Comparison of ENCODE assay signal across 17 cellular contexts in genomic region chr5:177232761-177233160, GRCh38.
DNase-seq lines count a peak whose midpoint lies in the region; ATAC-seq and TF ChIP-seq lines count a peak whose summit lies in the region.
"Had no signal": no experiment of that assay in that cellular context is flagged by ENCODE, and none has a peak within 500 bp of the region (broad histone marks: within the 10 kb centered on the region; RNA-seq: fewer than 3 reads in every experiment).

No MANE protein-coding gene starts in this region.

- peaks cover 24% of the 10 kb centered on the region for H3K4me1 ChIP-seq in vagina

- no peaks in the 10 kb centered on the region for H3K9me3 ChIP-seq in vagina
- H3K9me3 ChIP-seq: A549, lower lobe of right lung, SJSA1, testis had no signal

- H3K27me3 ChIP-seq in vagina: no peaks in the 10 kb centered on the region
- H3K27me3 ChIP-seq: SJSA1, testis had no signal

- DNase-seq in activated T-cell treated with anti-CD3 and anti-CD28 coated beads, Interleukin-2, amount 50 U/mL, for 72 hours: no peak
- DNase-seq in activated T-cell treated with anti-CD3 and anti-CD28 coated beads for 4 hours: no peak
- peak; percentile 65 for DNase-seq in amniotic epithelial cell (ENCODE audit: low read depth)
- no peak for DNase-seq in left ventricle myocardium superior
- no peak for DNase-seq in stimulated activated effector memory CD8-positive, alpha-beta T cell treated with anti-CD3 and anti-CD28 coated beads, Interleukin-12 subunit alpha, Interleukin-12 subunit beta, amount 100 ng/mL, for 72 hours (ENCODE audit: low spot score in 2 of 2)
- DNase-seq in T-cell: no peak
- no peak for DNase-seq in SK-N-DZ (ENCODE audit: low spot score)
- DNase-seq in vagina (ENCODE audit: extremely low spot score in 2 of 2): no peak
- DNase-seq: activated CD4-positive, CD25-positive, alpha-beta regulatory T cell treated with anti-CD3 and anti-CD28 coated beads, Interleukin-2, amount 50 U/mL, for 72 hours; activated effector memory CD4-positive, alpha-beta T cell treated with Interleukin-2 at 50 U/mL for 16 hours; DND-41; lower lobe of right lung; NCI-H1105; NCI-H526 treated with DMSO at 0.1 percent for 48 hours; testis had no signal

- H3K4me1 Mint-ChIP-seq in activated T-cell treated with anti-CD3 and anti-CD28 coated beads, Interleukin-2, amount 50 U/mL, for 72 hours (ENCODE audit: low read depth): peaks cover 17% of the 10 kb centered on the region
- peaks cover 14% of the 10 kb centered on the region for H3K4me1 Mint-ChIP-seq in stimulated activated effector memory CD8-positive, alpha-beta T cell treated with anti-CD3 and anti-CD28 coated beads, Interleukin-12 subunit alpha, Interleukin-12 subunit beta, amount 100 ng/mL, for 72 hours
- H3K4me1 Mint-ChIP-seq in T-cell: peaks cover 29 to 41% (median 30%) of the 10 kb centered on the region in 3 donors

- peak in 1 of 2 donors; percentile 32 for ATAC-seq in activated T-cell treated with anti-CD3 and anti-CD28 coated beads, Interleukin-2, amount 50 U/mL, for 72 hours (replicated peaks in 1 of 2)
- ATAC-seq in left ventricle myocardium superior (peak; percentile 39), T-cell (replicated peaks in 1 of 4) (no peak)
- peak; percentile 66 for ATAC-seq in stimulated activated effector memory CD8-positive, alpha-beta T cell treated with anti-CD3 and anti-CD28 coated beads, Interleukin-12 subunit alpha, Interleukin-12 subunit beta, amount 100 ng/mL, for 72 hours
- ATAC-seq: lower lobe of right lung had no signal

- no peak for TF ChIP-seq POLR2A in vagina (IDR thresholded peaks at IDR 0.05)

- H3K9me3 Mint-ChIP-seq in activated T-cell treated with anti-CD3 and anti-CD28 coated beads, Interleukin-2, amount 50 U/mL, for 72 hours: no peaks in the 10 kb centered on the region
- no peaks in the 10 kb centered on the region for H3K9me3 Mint-ChIP-seq in stimulated activated effector memory CD8-positive, alpha-beta T cell treated with anti-CD3 and anti-CD28 coated beads, Interleukin-12 subunit alpha, Interleukin-12 subunit beta, amount 100 ng/mL, for 72 hours
- H3K9me3 Mint-ChIP-seq in T-cell: no peaks in the 10 kb centered on the region

- H3K36me3 Mint-ChIP-seq in activated T-cell treated with anti-CD3 and anti-CD28 coated beads, Interleukin-2, amount 50 U/mL, for 72 hours (ENCODE audit: insufficient read depth in 2 of 2): peaks cover 5 to 15% of the 10 kb centered on the region in 2 donors
- peaks cover 89% of the 10 kb centered on the region for H3K36me3 Mint-ChIP-seq in stimulated activated effector memory CD8-positive, alpha-beta T cell treated with anti-CD3 and anti-CD28 coated beads, Interleukin-12 subunit alpha, Interleukin-12 subunit beta, amount 100 ng/mL, for 72 hours
- peaks cover 35% of the 10 kb centered on the region for H3K36me3 Mint-ChIP-seq in T-cell

- intact Hi-C loops in left ventricle myocardium superior (cut with micrococcal nuclease) (no loop called here), vagina (cut with DNase I) (no loop called here)

- no peak overlapping the region for H3K4me3 ChIP-seq in vagina
- H3K4me3 ChIP-seq: A549, lower lobe of right lung, SJSA1, testis had no signal

- no peaks in the 10 kb centered on the region for H3K27me3 Mint-ChIP-seq in activated T-cell treated with anti-CD3 and anti-CD28 coated beads, Interleukin-2, amount 50 U/mL, for 72 hours (ENCODE audit: low read depth)
- no peaks in the 10 kb centered on the region for H3K27me3 Mint-ChIP-seq in T-cell

- CTCF ChIA-PET in T-cell (lab: Charles Lee): interaction anchor here in 1 of 2 donors (0.6 kb wide), 1 partner anchor 40 kb away, joined by 3 read pairs; no protein-coding TSS in a partner anchor

- POLR2A ChIA-PET in T-cell (lab: Charles Lee): no interaction called here

- peak overlapping the region; percentile 29 for H3K27ac Mint-ChIP-seq in activated T-cell treated with anti-CD3 and anti-CD28 coated beads, Interleukin-2, amount 50 U/mL, for 72 hours
- no peak overlapping the region for H3K27ac Mint-ChIP-seq in stimulated activated effector memory CD8-positive, alpha-beta T cell treated with anti-CD3 and anti-CD28 coated beads, Interleukin-12 subunit alpha, Interleukin-12 subunit beta, amount 100 ng/mL, for 72 hours
- no peak overlapping the region for H3K27ac Mint-ChIP-seq in T-cell

- no peak overlapping the region for H3K4me3 Mint-ChIP-seq in activated T-cell treated with anti-CD3 and anti-CD28 coated beads, Interleukin-2, amount 50 U/mL, for 72 hours
- no peak overlapping the region for H3K4me3 Mint-ChIP-seq in stimulated activated effector memory CD8-positive, alpha-beta T cell treated with anti-CD3 and anti-CD28 coated beads, Interleukin-12 subunit alpha, Interleukin-12 subunit beta, amount 100 ng/mL, for 72 hours
- H3K4me3 Mint-ChIP-seq in T-cell: no peak overlapping the region

- H3K36me3 ChIP-seq in vagina: peaks cover 0 to 9% of the 10 kb centered on the region in 2 donors

- no peak overlapping the region for H3K27ac ChIP-seq in vagina
- H3K27ac ChIP-seq: A549, lower lobe of right lung, SJSA1, testis had no signal

- TF ChIP-seq CTCF in vagina (IDR thresholded peaks at IDR 0.05): no peak

Comparison
In these comparisons a context has a peak if more than half of its experiments do, and no peak if none do; other contexts are left out.
1. ATAC-seq: peak in left ventricle myocardium superior (single experiment) and stimulated activated effector memory CD8-positive, alpha-beta T cell treated with anti-CD3 and anti-CD28 coated beads, Interleukin-12 subunit alpha, Interleukin-12 subunit beta, amount 100 ng/mL, for 72 hours (single experiment); none in T-cell (0 of 4).